ENCODE assay signal across 16 cellular contexts in genomic region chr21:35783686-35784085, GRCh38.
DNase-seq lines count a peak whose midpoint lies in the region; ATAC-seq, FAIRE-seq and TF ChIP-seq lines count a peak whose summit lies in the region.
"Had no signal": no experiment of that assay in that cellular context is flagged by ENCODE, and none has a peak within 500 bp of the region (broad histone marks: within the 10 kb centered on the region; RNA-seq: fewer than 3 reads in every experiment).

No MANE protein-coding gene starts in this region.

- TF ChIP-seq CTCF in astrocyte of the cerebellum (IDR thresholded peaks at IDR 0.05; ENCODE audit: low read depth, low read length, missing control alignments), result no peak
- no peak for TF ChIP-seq CTCF in mesothelial cell of epicardium (IDR thresholded peaks at IDR 0.05; ENCODE audit: unreplicated experiment)

- peaks cover 7% of the 10 kb centered on the region for H3K9me3 Mint-ChIP-seq in mesothelial cell of epicardium

- H3K36me3 Mint-ChIP-seq in mesothelial cell of epicardium, result peaks cover 3% of the 10 kb centered on the region
- H3K36me3 Mint-ChIP-seq: CD4-positive, alpha-beta memory T cell had no signal

- H3K27me3 Mint-ChIP-seq in mesothelial cell of epicardium (ENCODE audit: low read depth), result peaks cover 9% of the 10 kb centered on the region

- H3K4me3 ChIP-seq in astrocyte of the cerebellum (ENCODE audit: low read depth, low read length), result no peak overlapping the region
- H3K4me3 ChIP-seq: A549, GM23248 had no signal

- DNase-seq in RCC 7860 (ENCODE audit: low spot score), result peak; percentile 50
- peak; percentile 4 for DNase-seq in astrocyte of the cerebellum (ENCODE audit: low read depth)
- DNase-seq in mesothelial cell of epicardium (ENCODE audit: low spot score in 2 of 2, unreplicated experiment in 2 of 2), result no peak
- DNase-seq in DMS53 (lab: John Stamatoyannopoulos, UW), result no peak
- DNase-seq: BE2C; CD4-positive, alpha-beta memory T cell; COR-L47; DMS153; GF-D8; GM23248; H7; IMR-90 had no signal

- peaks cover 30% of the 10 kb centered on the region for H3K4me1 Mint-ChIP-seq in mesothelial cell of epicardium
- H3K4me1 Mint-ChIP-seq: CD4-positive, alpha-beta memory T cell had no signal

- in situ Hi-C loops in astrocyte of the cerebellum (cut with HindIII; ENCODE audit: low sequenced_read_pairs), result no loop called here

- ATAC-seq in HG02852 (IDR thresholded peaks at IDR 0.05; ENCODE audit: unreplicated experiment) (no peak), HG03378 (IDR thresholded peaks at IDR 0.05; ENCODE audit: unreplicated experiment) (no peak)
- ATAC-seq: A549 had no signal

- FAIRE-seq in RCC 7860 (lab: Jason Lieb, UNC), result peak; percentile 86
- FAIRE-seq: A549, D721Med had no signal

- H3K27ac Mint-ChIP-seq in mesothelial cell of epicardium, result peak overlapping the region; percentile 57
- H3K27ac Mint-ChIP-seq: CD4-positive, alpha-beta memory T cell had no signal

- H3K4me3 Mint-ChIP-seq in mesothelial cell of epicardium, result no peak overlapping the region
- H3K4me3 Mint-ChIP-seq: CD4-positive, alpha-beta memory T cell had no signal

Comparison
In these comparisons a context has a peak if more than half of its experiments do, and no peak if none do; other contexts are left out.
1. DNase-seq: peak in RCC 7860 (single experiment) and astrocyte of the cerebellum (single experiment); none in mesothelial cell of epicardium (0 of 2) and DMS53 (single experiment).